ENCODE assay signal across 8 cellular contexts in the genomic region with DNA sequence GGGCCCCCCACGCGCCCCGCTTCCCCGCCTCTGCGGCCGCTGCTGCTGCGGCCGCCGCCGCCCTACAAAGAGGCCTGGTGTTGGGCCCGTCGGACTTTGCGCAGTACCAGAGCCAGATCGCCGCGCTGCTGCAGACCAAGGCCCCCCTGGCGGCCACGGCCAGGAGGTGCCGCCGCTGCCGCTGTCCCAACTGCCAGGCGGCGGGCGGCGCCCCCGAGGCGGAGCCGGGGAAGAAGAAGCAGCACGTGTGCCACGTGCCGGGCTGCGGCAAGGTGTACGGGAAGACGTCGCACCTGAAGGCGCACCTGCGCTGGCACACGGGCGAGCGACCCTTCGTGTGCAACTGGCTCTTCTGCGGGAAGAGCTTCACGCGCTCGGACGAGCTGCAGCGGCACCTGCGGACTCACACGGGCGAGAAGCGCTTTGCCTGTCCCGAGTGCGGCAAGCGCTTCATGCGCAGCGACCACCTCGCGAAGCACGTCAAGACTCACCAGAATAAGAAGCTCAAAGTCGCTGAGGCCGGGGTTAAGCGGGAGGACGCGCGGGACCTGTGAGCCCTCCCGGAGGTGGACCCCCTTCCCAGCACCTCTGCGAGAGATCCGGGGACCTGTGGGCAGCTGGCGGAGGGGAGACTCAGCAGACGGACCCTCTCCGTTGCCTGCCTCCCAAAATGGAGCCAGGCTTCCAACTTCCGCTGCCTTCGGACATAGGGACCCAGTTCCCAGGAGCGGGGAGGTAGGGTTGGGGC. TPM values are rescaled to one million over a fixed set of nuclear protein-coding genes. Genes with fewer than 3 reads are reported as not detected.
A peak's percentile ranks its signal among the peaks of the same experiment; 100 is the strongest.
DNase-seq lines count a peak whose midpoint lies in the region; ATAC-seq and TF ChIP-seq lines count a peak whose summit lies in the region.

No MANE protein-coding gene starts in this region.

- H2BK5ac ChIP-seq in mesenchymal stem cell (ENCODE audit: low read depth, low read length, poor library complexity, severe bottlenecking): no peak overlapping the region

- H2AFZ ChIP-seq in mesenchymal stem cell (ENCODE audit: low read depth, low read length): no peak overlapping the region

- peaks cover 42% of the 10 kb centered on the region for H3K4me1 Mint-ChIP-seq in CD4-positive, alpha-beta T cell (ENCODE audit: low read depth)
- peaks cover 15 to 16% of the 10 kb centered on the region in 2 donors for H3K4me1 Mint-ChIP-seq in effector memory CD8-positive, alpha-beta T cell (ENCODE audit: low read depth in 2 of 2)
- H3K4me1 Mint-ChIP-seq in type B pancreatic cell (ENCODE audit: unreplicated experiment): peaks cover 10% of the 10 kb centered on the region

- H3K27ac ChIP-seq in CD4-positive, alpha-beta T cell (ENCODE audit: low read depth, low read length): no peak overlapping the region
- H3K27ac ChIP-seq in SJSA1: no peak overlapping the region
- no peak overlapping the region for H3K27ac ChIP-seq in mesenchymal stem cell (ENCODE audit: low read length, poor library complexity, severe bottlenecking)
- no peak overlapping the region for H3K27ac ChIP-seq in WERI-Rb-1

- H3K18ac ChIP-seq in mesenchymal stem cell (ENCODE audit: low read depth in 1 of 2, low read length in 2 of 2): no peak overlapping the region

- no peak overlapping the region for H4K91ac ChIP-seq in mesenchymal stem cell (ENCODE audit: low read length)

- CTCF ChIA-PET in CD4-positive, alpha-beta T cell (lab: Charles Lee): no interaction called here

- peak in 2 of 10 experiments; percentile 31 to 37 for DNase-seq in CD4-positive, alpha-beta T cell
- DNase-seq in SJSA1 (ENCODE audit: low read depth in 1 of 2, low spot score in 2 of 2) (peak; percentile 26 to 57), mesenchymal stem cell (peak; percentile 51), type B pancreatic cell (ENCODE audit: extremely low spot score, unreplicated experiment) (no peak), HT-29 (ENCODE audit: low spot score) (no peak), WERI-Rb-1 (no peak)
- no peak for DNase-seq in effector memory CD8-positive, alpha-beta T cell

- H3K36me3 Mint-ChIP-seq in CD4-positive, alpha-beta T cell (ENCODE audit: low read depth): no peaks in the 10 kb centered on the region
- peaks cover 5% of the 10 kb centered on the region for H3K36me3 Mint-ChIP-seq in effector memory CD8-positive, alpha-beta T cell (ENCODE audit: insufficient read depth)
- no peaks in the 10 kb centered on the region for H3K36me3 Mint-ChIP-seq in type B pancreatic cell

- no peak overlapping the region for H2BK15ac ChIP-seq in mesenchymal stem cell (ENCODE audit: low read depth, poor library complexity, severe bottlenecking)

- 3% methylated on average over 67 of the region's 74 CpGs for WGBS in mesenchymal stem cell

- H3K27me3 Mint-ChIP-seq in CD4-positive, alpha-beta T cell: peaks cover 74% of the 10 kb centered on the region
- peaks cover 54 to 70% of the 10 kb centered on the region in 2 donors for H3K27me3 Mint-ChIP-seq in effector memory CD8-positive, alpha-beta T cell
- H3K27me3 Mint-ChIP-seq in type B pancreatic cell: peaks cover 77% of the 10 kb centered on the region

- no peaks in the 10 kb centered on the region for H3K79me1 ChIP-seq in mesenchymal stem cell (replicated peaks; ENCODE audit: low read length, poor library complexity, severe bottlenecking)

- H3K4ac ChIP-seq in mesenchymal stem cell (ENCODE audit: low read depth in 1 of 2, low read length in 2 of 2): no peak overlapping the region

- ATAC-seq in CD4-positive, alpha-beta T cell (ENCODE audit: poor library complexity): no peak
- ATAC-seq in effector memory CD8-positive, alpha-beta T cell (replicated peaks): peak; percentile 39
- ATAC-seq in HG02588 (IDR thresholded peaks at IDR 0.05; ENCODE audit: unreplicated experiment): no peak

- H3K9me3 ChIP-seq in CD4-positive, alpha-beta T cell (ENCODE audit: control insufficient read depth, low read length): no peaks in the 10 kb centered on the region
- H3K9me3 ChIP-seq in SJSA1 (replicated peaks): peaks cover 11% of the 10 kb centered on the region
- no peaks in the 10 kb centered on the region for H3K9me3 ChIP-seq in mesenchymal stem cell (ENCODE audit: control insufficient read depth, low read length)
- no peaks in the 10 kb centered on the region for H3K9me3 ChIP-seq in WERI-Rb-1 (ENCODE audit: severe bottlenecking)

- H3K4me1 ChIP-seq in SJSA1 (replicated peaks) (peaks cover 31% of the 10 kb centered on the region), mesenchymal stem cell (ENCODE audit: control insufficient read depth, insufficient read depth, low read depth, low read length) (peaks cover 38% of the 10 kb centered on the region)

- H3K27me3 ChIP-seq in CD4-positive, alpha-beta T cell (ENCODE audit: control insufficient read depth, insufficient read depth, low read length): peaks cover 91% of the 10 kb centered on the region
- H3K27me3 ChIP-seq in SJSA1 (replicated peaks) (no peaks in the 10 kb centered on the region), mesenchymal stem cell (ENCODE audit: control insufficient read depth in 1 of 2, insufficient read depth in 1 of 2, low read length in 2 of 2) (peaks cover 60 to 71% of the 10 kb centered on the region in 2 experiments), WERI-Rb-1 (ENCODE audit: insufficient read depth, low read depth, severe bottlenecking) (no peaks in the 10 kb centered on the region)

- no peaks in the 10 kb centered on the region for H3K9me3 Mint-ChIP-seq in CD4-positive, alpha-beta T cell
- H3K9me3 Mint-ChIP-seq in effector memory CD8-positive, alpha-beta T cell: no peaks in the 10 kb centered on the region
- no peaks in the 10 kb centered on the region for H3K9me3 Mint-ChIP-seq in type B pancreatic cell

- H3K9ac ChIP-seq in mesenchymal stem cell (ENCODE audit: low read length): no peak overlapping the region

- no peak overlapping the region for H2BK12ac ChIP-seq in mesenchymal stem cell (ENCODE audit: low read length in 2 of 2)

- intact Hi-C loops in CD4-positive, alpha-beta T cell (cut with DNase I, micrococcal nuclease): loop anchor here in 1 of 2 experiments (5.0 kb wide), 1 partner anchor 210 kb away; no protein-coding TSS in a partner anchor

- no peak overlapping the region for H2BK120ac ChIP-seq in mesenchymal stem cell (ENCODE audit: low read depth, low read length)

- TF ChIP-seq CTCF in CD4-positive, alpha-beta T cell (IDR thresholded peaks at IDR 0.05): peak; percentile 37
- TF ChIP-seq CTCF in type B pancreatic cell (conservative IDR thresholded peaks at IDR 0.05): peak; percentile 86
- TF ChIP-seq CTCF in WERI-Rb-1 (IDR thresholded peaks at IDR 0.05; ENCODE audit: low read depth, low read length): no peak

- H3K36me3 ChIP-seq in SJSA1 (peaks cover 6% of the 10 kb centered on the region), mesenchymal stem cell (ENCODE audit: control insufficient read depth in 1 of 2, insufficient read depth in 2 of 2, low read depth in 1 of 2, low read length in 2 of 2) (no peaks in the 10 kb centered on the region), WERI-Rb-1 (no peaks in the 10 kb centered on the region)

- no peak overlapping the region for H3K27ac Mint-ChIP-seq in CD4-positive, alpha-beta T cell
- no peak overlapping the region for H3K27ac Mint-ChIP-seq in effector memory CD8-positive, alpha-beta T cell
- no peak overlapping the region for H3K27ac Mint-ChIP-seq in type B pancreatic cell

- peak overlapping the region; percentile 29 for H3K4me2 ChIP-seq in mesenchymal stem cell (ENCODE audit: low read length, poor library complexity, severe bottlenecking)

- H3K4me3 Mint-ChIP-seq in CD4-positive, alpha-beta T cell: peak overlapping the region; percentile 55
- peak overlapping the region; percentile 19 to 35 for H3K4me3 Mint-ChIP-seq in effector memory CD8-positive, alpha-beta T cell
- peak overlapping the region; percentile 76 for H3K4me3 Mint-ChIP-seq in type B pancreatic cell

- H3K4me3 ChIP-seq in SJSA1: peak overlapping the region; percentile 9; the same call in 1 of the 2 replicates
- H3K4me3 ChIP-seq in mesenchymal stem cell (ENCODE audit: insufficient read depth in 1 of 2, low read depth in 1 of 2, low read length in 2 of 2): peak overlapping the region; percentile 29 to 33
- H3K4me3 ChIP-seq in WERI-Rb-1 (ENCODE audit: low read depth, low read length): no peak overlapping the region

- H2AK5ac ChIP-seq in mesenchymal stem cell (ENCODE audit: low read length, severe bottlenecking): no peak overlapping the region

- peak overlapping the region in 1 of 2 experiments; percentile 96 for H3K23ac ChIP-seq in mesenchymal stem cell (ENCODE audit: low read length in 2 of 2)

- POLR2A ChIA-PET in CD4-positive, alpha-beta T cell (lab: Charles Lee): no interaction called here

- no peak overlapping the region for H4K8ac ChIP-seq in mesenchymal stem cell (ENCODE audit: low read length)

- H3K14ac ChIP-seq in mesenchymal stem cell (ENCODE audit: low read length in 2 of 2): no peak overlapping the region

RNA-seq across cellular contexts. Expression of a gene that starts 1.9 kb away (rescaled TPM):
- total RNA-seq in CD4-positive, alpha-beta T cell: not detected
- 4.3 and 5.2 TPM in 2 replicates for total RNA-seq in SJSA1 (2014; rRNA removed; shearing (Covaris generic))
- polyA plus RNA-seq in mesenchymal stem cell (2013, experiment 1 of 2): not detected
- not detected for polyA plus RNA-seq in mesenchymal stem cell (2013, experiment 2 of 2)
- 1.1 and 4.4 TPM in 2 replicates for total RNA-seq in type B pancreatic cell (ENCODE audit: low replicate concordance)
- 12.8 and 15.1 TPM in 2 replicates for total RNA-seq in HT-29 (2014; rRNA removed; shearing (Covaris generic))

RNA-seq across cellular contexts. Expression of a gene that starts 53.2 kb away (rescaled TPM):
- total RNA-seq in CD4-positive, alpha-beta T cell: not detected
- not detected in 2 replicates for total RNA-seq in SJSA1 (2014; rRNA removed; shearing (Covaris generic))
- 0.28 TPM for polyA plus RNA-seq in mesenchymal stem cell (2013, experiment 1 of 2)
- polyA plus RNA-seq in mesenchymal stem cell (2013, experiment 2 of 2): not detected
- total RNA-seq in type B pancreatic cell (ENCODE audit: low replicate concordance): not detected in 2 replicates
- total RNA-seq in HT-29 (2014; rRNA removed; shearing (Covaris generic)): 0.42 TPM in 1 of 2 replicates, not detected in the other

Comparison
In these comparisons a context has a peak if more than half of its experiments do, and no peak if none do; other contexts are left out.
1. DNase-seq: peak in SJSA1 (2 of 2) and mesenchymal stem cell (single experiment); none in effector memory CD8-positive, alpha-beta T cell (0 of 3), type B pancreatic cell (single experiment), HT-29 (single experiment) and WERI-Rb-1 (single experiment).
2. Peak in every context shown above with its lines, with median percentiles within 50 percentile points of each other: H3K4me3 Mint-ChIP-seq.